In the genomic region with DNA sequence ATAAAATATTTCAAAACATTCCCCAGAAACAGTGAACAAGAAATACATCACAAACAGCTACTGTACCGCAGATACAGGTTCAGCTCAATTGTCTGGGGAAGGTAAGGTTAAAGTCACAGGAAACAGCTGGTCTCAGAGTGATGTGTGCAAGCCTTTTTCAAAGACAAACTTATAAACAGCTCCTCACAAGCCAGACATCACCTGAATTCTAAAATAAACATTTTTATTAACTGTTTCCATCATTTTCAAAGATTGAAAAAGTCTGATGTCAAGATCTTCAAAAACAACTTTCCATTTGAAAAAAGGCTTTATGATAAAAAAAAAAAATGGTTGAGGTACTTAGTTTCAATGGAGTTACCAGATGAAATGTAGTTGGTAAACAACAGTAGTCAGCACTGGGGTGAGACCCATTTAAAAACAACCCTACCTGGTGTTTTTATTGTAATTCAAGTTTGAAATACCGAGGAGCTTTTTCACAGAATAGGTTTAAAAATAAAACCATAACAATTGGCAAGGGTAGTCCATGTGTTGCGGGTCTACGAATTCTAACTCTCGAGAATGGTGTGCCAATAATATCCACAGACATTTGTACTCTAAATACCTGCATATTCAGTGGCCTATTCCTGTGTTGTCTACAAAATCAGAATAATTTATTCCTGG, we compare ENCODE assay signal across 8 cellular contexts. TPM values are rescaled to one million over a fixed set of nuclear protein-coding genes. Genes with fewer than 3 reads are reported as not detected.
DNase-seq lines count a peak whose midpoint lies in the region; ATAC-seq, FAIRE-seq and TF ChIP-seq lines count a peak whose summit lies in the region.

No MANE protein-coding gene starts in this region.

- DNase-seq in GM23338 (ENCODE audit: low spot score): peak; percentile 41
- DNase-seq in astrocyte (ENCODE audit: low read depth): no peak
- DNase-seq in lung microvascular endothelial cell (ENCODE audit: low read depth in 2 of 2): peak; percentile 84 to 87
- no peak for DNase-seq in stimulated activated CD8-positive, alpha-beta memory T cell treated with anti-CD3 and anti-CD28 coated beads, Interleukin-4, amount 100 ng/mL, for 48 hours
- no peak for DNase-seq in NCI-H2196 treated with DMSO at 0.1 percent for 48 hours (lab: John Stamatoyannopoulos, UW; ENCODE audit: unreplicated experiment)

- ATAC-seq in GM23338 (no peak), HG03196 (IDR thresholded peaks at IDR 0.05; ENCODE audit: unreplicated experiment) (no peak), GM21717 (IDR thresholded peaks at IDR 0.05; ENCODE audit: unreplicated experiment) (no peak)

- H3K27ac ChIP-seq in GM23338 (ENCODE audit: low read depth) (peak overlapping the region; percentile 56; the same call in 1 of the 2 replicates), astrocyte (ENCODE audit: low read depth, low read length) (peak overlapping the region; percentile 32)

- H3K36me3 Mint-ChIP-seq in GM23338 (ENCODE audit: low read depth): peaks cover 38% of the 10 kb centered on the region
- H3K36me3 Mint-ChIP-seq in astrocyte (ENCODE audit: low read depth, unreplicated experiment): peaks cover 10% of the 10 kb centered on the region

- H3K4me3 Mint-ChIP-seq in GM23338 (peak overlapping the region; percentile 98), astrocyte (ENCODE audit: unreplicated experiment) (peak overlapping the region; percentile 95)

- TF ChIP-seq CTCF in GM23338 (conservative IDR thresholded peaks at IDR 0.05; ENCODE audit: low read depth in 2 of 2) (no peak), astrocyte (IDR thresholded peaks at IDR 0.05; ENCODE audit: insufficient read depth, low read depth, low read length) (no peak)

- H3K4me1 ChIP-seq in GM23338 (ENCODE audit: insufficient read depth) (peaks cover 61% of the 10 kb centered on the region), astrocyte (ENCODE audit: insufficient read depth, low read length) (peaks cover 29% of the 10 kb centered on the region)

- FAIRE-seq in A204.1 (lab: Jason Lieb, UNC) (peak; percentile 23), astrocyte (lab: Jason Lieb, UNC) (no peak)

- H3K4me2 ChIP-seq in GM23338 (peak overlapping the region; percentile 89), astrocyte (ENCODE audit: low read length) (peak overlapping the region; percentile 87)

- H3K79me2 ChIP-seq in GM23338 (replicated peaks; ENCODE audit: insufficient read depth): peaks cover 88% of the 10 kb centered on the region
- peaks cover 86% of the 10 kb centered on the region for H3K79me2 ChIP-seq in astrocyte (ENCODE audit: insufficient read depth, low read length)

- peaks cover 13% of the 10 kb centered on the region; the same call in 1 of the 2 replicates for H3K36me3 ChIP-seq in GM23338 (ENCODE audit: insufficient read depth)
- H3K36me3 ChIP-seq in astrocyte (ENCODE audit: insufficient read depth, low read length): peaks cover 5% of the 10 kb centered on the region

- H3K9me3 Mint-ChIP-seq in GM23338 (peaks cover 6% of the 10 kb centered on the region; the same call in 2 of the 3 replicates), astrocyte (ENCODE audit: unreplicated experiment) (no peaks in the 10 kb centered on the region)

- H4K20me1 ChIP-seq in GM23338 (replicated peaks; ENCODE audit: insufficient read depth) (peaks cover 10% of the 10 kb centered on the region; the same call in 1 of the 2 replicates), astrocyte (ENCODE audit: insufficient read depth, low read length) (peaks cover 53% of the 10 kb centered on the region)

- H3K9ac ChIP-seq in astrocyte (ENCODE audit: low read length): peak overlapping the region; percentile 96

- H3F3A ChIP-seq in GM23338 (replicated peaks; ENCODE audit: low read depth): no peaks in the 10 kb centered on the region

- H3K4me1 Mint-ChIP-seq in GM23338: peaks cover 61% of the 10 kb centered on the region
- H3K4me1 Mint-ChIP-seq in astrocyte (ENCODE audit: low read depth, unreplicated experiment): peaks cover 30% of the 10 kb centered on the region

- no peaks in the 10 kb centered on the region for H3K9me3 ChIP-seq in astrocyte (ENCODE audit: insufficient read depth, low read depth, low read length)

- H3K27me3 ChIP-seq in GM23338 (ENCODE audit: insufficient read depth): no peaks in the 10 kb centered on the region
- H3K27me3 ChIP-seq in astrocyte (ENCODE audit: insufficient read depth, low read length): no peaks in the 10 kb centered on the region

- H3K27ac Mint-ChIP-seq in GM23338 (peak overlapping the region; percentile 51; the same call in 1 of the 2 replicates), astrocyte (ENCODE audit: unreplicated experiment) (no peak overlapping the region)

- no peaks in the 10 kb centered on the region for H3K9me2 ChIP-seq in GM23338 (ENCODE audit: insufficient read depth)

- H2AFZ ChIP-seq in GM23338 (no peak overlapping the region), astrocyte (ENCODE audit: low read depth, low read length) (no peak overlapping the region)

- H3K27me3 Mint-ChIP-seq in GM23338 (ENCODE audit: insufficient read depth, low read depth, poor library complexity) (peaks cover 14% of the 10 kb centered on the region), astrocyte (ENCODE audit: low read depth, unreplicated experiment) (no peaks in the 10 kb centered on the region)

- peak overlapping the region; percentile 78 for H3K4me3 ChIP-seq in GM23338
- H3K4me3 ChIP-seq in astrocyte (ENCODE audit: insufficient read depth, low read depth, low read length): peak overlapping the region; percentile 92

TF ChIP-seq in GM23338, 12 proteins besides CTCF, POLR2A, EP300 and RAD21 (continues in another document):
- TF ChIP-seq EZH2phosphoT487 (IDR thresholded peaks at IDR 0.05; ENCODE audit: unreplicated experiment) (no peak), STAT1 (IDR thresholded peaks at IDR 0.05; ENCODE audit: unreplicated experiment) (no peak), JUNB (IDR thresholded peaks at IDR 0.05; ENCODE audit: unreplicated experiment) (no peak), CREB1 (CRISPR knock-in tag; IDR thresholded peaks at IDR 0.05; ENCODE audit: low read depth) (no peak), EZH2 (IDR thresholded peaks at IDR 0.05; ENCODE audit: low read depth, unreplicated experiment) (no peak)
- TF ChIP-seq, protein P1, sequence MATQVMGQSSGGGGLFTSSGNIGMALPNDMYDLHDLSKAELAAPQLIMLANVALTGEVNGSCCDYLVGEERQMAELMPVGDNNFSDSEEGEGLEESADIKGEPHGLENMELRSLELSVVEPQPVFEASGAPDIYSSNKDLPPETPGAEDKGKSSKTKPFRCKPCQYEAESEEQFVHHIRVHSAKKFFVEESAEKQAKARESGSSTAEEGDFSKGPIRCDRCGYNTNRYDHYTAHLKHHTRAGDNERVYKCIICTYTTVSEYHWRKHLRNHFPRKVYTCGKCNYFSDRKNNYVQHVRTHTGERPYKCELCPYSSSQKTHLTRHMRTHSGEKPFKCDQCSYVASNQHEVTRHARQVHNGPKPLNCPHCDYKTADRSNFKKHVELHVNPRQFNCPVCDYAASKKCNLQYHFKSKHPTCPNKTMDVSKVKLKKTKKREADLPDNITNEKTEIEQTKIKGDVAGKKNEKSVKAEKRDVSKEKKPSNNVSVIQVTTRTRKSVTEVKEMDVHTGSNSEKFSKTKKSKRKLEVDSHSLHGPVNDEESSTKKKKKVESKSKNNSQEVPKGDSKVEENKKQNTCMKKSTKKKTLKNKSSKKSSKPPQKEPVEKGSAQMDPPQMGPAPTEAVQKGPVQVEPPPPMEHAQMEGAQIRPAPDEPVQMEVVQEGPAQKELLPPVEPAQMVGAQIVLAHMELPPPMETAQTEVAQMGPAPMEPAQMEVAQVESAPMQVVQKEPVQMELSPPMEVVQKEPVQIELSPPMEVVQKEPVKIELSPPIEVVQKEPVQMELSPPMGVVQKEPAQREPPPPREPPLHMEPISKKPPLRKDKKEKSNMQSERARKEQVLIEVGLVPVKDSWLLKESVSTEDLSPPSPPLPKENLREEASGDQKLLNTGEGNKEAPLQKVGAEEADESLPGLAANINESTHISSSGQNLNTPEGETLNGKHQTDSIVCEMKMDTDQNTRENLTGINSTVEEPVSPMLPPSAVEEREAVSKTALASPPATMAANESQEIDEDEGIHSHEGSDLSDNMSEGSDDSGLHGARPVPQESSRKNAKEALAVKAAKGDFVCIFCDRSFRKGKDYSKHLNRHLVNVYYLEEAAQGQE (IDR thresholded peaks at IDR 0.05; ENCODE audit: unreplicated experiment): no peak

RNA-seq across cellular contexts. Expression of gene BTG1, which starts 3.9 kb away (rescaled TPM):
- 15.5 and 16.0 TPM in 2 replicates for total RNA-seq in GM23338 (2014; rRNA removed; shearing (Covaris generic))
- polyA plus RNA-seq in GM23338 (2016; fragmentation: Nextera tagmentation; extraction: Ambion mirVana): 26.8 and 36.2 TPM in 2 replicates
- total RNA-seq in astrocyte (56.5 and 63.7 TPM in 2 replicates), lung microvascular endothelial cell (16.6 and 27.8 TPM in 2 replicates)

Comparison
In these comparisons a context has a peak if more than half of its experiments do, and no peak if none do; other contexts are left out.
1. DNase-seq: peak in GM23338 (single experiment) and lung microvascular endothelial cell (2 of 2); none in astrocyte (single experiment), stimulated activated CD8-positive, alpha-beta memory T cell treated with anti-CD3 and anti-CD28 coated beads, Interleukin-4, amount 100 ng/mL, for 48 hours (single experiment) and NCI-H2196 treated with DMSO at 0.1 percent for 48 hours (single experiment).